In genomic region chr3:170728181-170728580, GRCh38 we compare ENCODE assay signal across 24 cellular contexts.
"Had no signal": no experiment of that assay in that cellular context is flagged by ENCODE, and none has a peak within 500 bp of the region (broad histone marks: within the 10 kb centered on the region; RNA-seq: fewer than 3 reads in every experiment).

No MANE protein-coding gene starts in this region.

- H3K27me3 ChIP-seq: adrenal gland, esophagus muscularis mucosa, suprapubic skin, vagina had no signal

- ATAC-seq: stimulated activated naive CD8-positive, alpha-beta T cell treated with anti-CD3 and anti-CD28 coated beads, Interleukin-15, amount 100 ng/mL, for 72 hours had no signal

- H3K4me1 ChIP-seq: esophagus muscularis mucosa, transverse colon had no signal

- H3K4me1 Mint-ChIP-seq: activated CD4-positive, alpha-beta memory T cell treated with anti-CD3 and anti-CD28 coated beads, Interleukin-2, amount 10 ng/mL, durations not matched to agents 7 days and 5 days; activated naive CD4-positive, alpha-beta T cell treated with anti-CD3 and anti-CD28 coated beads, Interleukin-2, amount 50 U/mL, for 24 hours; stimulated activated naive CD8-positive, alpha-beta T cell treated with anti-CD3 and anti-CD28 coated beads, Interleukin-15, amount 100 ng/mL, for 72 hours had no signal

- H3K4me3 ChIP-seq: adrenal gland, esophagus muscularis mucosa, lung, skin epidermis, suprapubic skin, transverse colon, vagina had no signal

- H3K27ac ChIP-seq: esophagus muscularis mucosa, transverse colon had no signal

- DNase-seq: activated CD4-positive, alpha-beta memory T cell treated with anti-CD3 and anti-CD28 coated beads, Interleukin-2, amount 10 ng/mL, durations not matched to agents 7 days and 5 days; activated CD4-positive, alpha-beta T cell treated with anti-CD3 and anti-CD28 coated beads for 48 hours; activated CD4-positive, CD25-positive, alpha-beta regulatory T cell; activated T-cell treated with anti-CD3 and anti-CD28 coated beads, Interleukin-2, amount 50 U/mL, for 24 hours; adrenal gland; effector CD4-positive, alpha-beta T cell; glutamatergic neuron; hippocampal formation; islet precursor cell; midbrain; nephron progenitor cell; nucleus accumbens; posterior cingulate gyrus; stimulated activated CD4-positive, alpha-beta T cell treated with anti-CD3 and anti-CD28 coated beads, Interleukin-4, amount 100 ng/mL, for 1 hour; stimulated activated naive CD8-positive, alpha-beta T cell treated with anti-CD3 and anti-CD28 coated beads, Interleukin-15, amount 100 ng/mL, for 72 hours; T-helper 1 cell; T-helper 9 cell; transverse colon had no signal

- H3K36me3 ChIP-seq: adrenal gland, esophagus muscularis mucosa, suprapubic skin, transverse colon, vagina had no signal

- H3K4me3 Mint-ChIP-seq: activated CD4-positive, alpha-beta memory T cell treated with anti-CD3 and anti-CD28 coated beads, Interleukin-2, amount 10 ng/mL, durations not matched to agents 7 days and 5 days; activated naive CD4-positive, alpha-beta T cell treated with anti-CD3 and anti-CD28 coated beads, Interleukin-2, amount 50 U/mL, for 24 hours; activated T-cell treated with anti-CD3 and anti-CD28 coated beads, Interleukin-2, amount 50 U/mL, for 24 hours; nephron progenitor cell; stimulated activated naive CD8-positive, alpha-beta T cell treated with anti-CD3 and anti-CD28 coated beads, Interleukin-15, amount 100 ng/mL, for 72 hours had no signal

- H3K27me3 Mint-ChIP-seq: stimulated activated naive CD8-positive, alpha-beta T cell treated with anti-CD3 and anti-CD28 coated beads, Interleukin-15, amount 100 ng/mL, for 72 hours had no signal

- H3K27ac Mint-ChIP-seq: activated CD4-positive, alpha-beta memory T cell treated with anti-CD3 and anti-CD28 coated beads, Interleukin-2, amount 10 ng/mL, durations not matched to agents 7 days and 5 days; activated naive CD4-positive, alpha-beta T cell treated with anti-CD3 and anti-CD28 coated beads, Interleukin-2, amount 50 U/mL, for 24 hours; activated T-cell treated with anti-CD3 and anti-CD28 coated beads, Interleukin-2, amount 50 U/mL, for 24 hours; nephron progenitor cell; stimulated activated naive CD8-positive, alpha-beta T cell treated with anti-CD3 and anti-CD28 coated beads, Interleukin-15, amount 100 ng/mL, for 72 hours had no signal

- H3K9me3 Mint-ChIP-seq: activated CD4-positive, alpha-beta memory T cell treated with anti-CD3 and anti-CD28 coated beads, Interleukin-2, amount 10 ng/mL, durations not matched to agents 7 days and 5 days; activated naive CD4-positive, alpha-beta T cell treated with anti-CD3 and anti-CD28 coated beads, Interleukin-2, amount 50 U/mL, for 24 hours; activated T-cell treated with anti-CD3 and anti-CD28 coated beads, Interleukin-2, amount 50 U/mL, for 24 hours; nephron progenitor cell; stimulated activated naive CD8-positive, alpha-beta T cell treated with anti-CD3 and anti-CD28 coated beads, Interleukin-15, amount 100 ng/mL, for 72 hours had no signal

- H3K9me3 ChIP-seq: adrenal gland, esophagus muscularis mucosa, suprapubic skin, transverse colon, vagina had no signal

- H3K36me3 Mint-ChIP-seq: activated naive CD4-positive, alpha-beta T cell treated with anti-CD3 and anti-CD28 coated beads, Interleukin-2, amount 50 U/mL, for 24 hours had no signal
